ENCODE assay signal across 1 cellular context in the genomic region with DNA sequence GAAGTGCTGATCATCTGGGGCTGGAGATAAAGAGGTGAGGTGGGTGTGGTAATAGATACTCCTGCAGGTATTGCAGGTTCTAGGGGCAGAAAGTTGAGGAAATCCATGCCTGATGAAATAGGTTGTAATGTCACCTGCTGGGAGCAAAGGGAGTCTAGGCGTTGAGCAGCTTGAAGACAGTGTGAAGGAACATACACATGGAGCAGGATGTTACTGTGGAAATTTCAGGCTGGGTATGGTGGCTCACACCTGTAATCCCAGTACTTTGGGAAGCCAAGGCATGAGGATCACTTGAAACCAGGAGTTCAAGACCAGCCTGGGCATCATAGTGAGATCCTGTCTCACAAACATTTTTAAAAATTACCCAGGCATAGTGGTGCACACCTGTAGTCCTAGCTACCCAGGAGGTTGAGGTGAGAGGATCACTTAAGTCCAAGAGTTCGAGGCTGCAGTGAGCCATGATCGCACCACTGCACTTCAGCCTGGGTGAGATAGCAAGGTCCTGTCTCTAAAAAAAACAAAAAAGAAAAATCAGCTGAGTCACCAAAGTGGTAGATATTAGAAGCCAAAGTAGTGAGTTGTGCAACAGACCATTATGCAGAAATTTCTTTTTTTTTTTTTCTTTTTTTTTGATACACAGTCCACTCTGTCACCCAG.
TF ChIP-seq lines count a peak whose summit lies in the region.

No MANE protein-coding gene starts in this region.

TF ChIP-seq in K562, 482 proteins besides CTCF, POLR2A, EP300 and RAD21 (continues in another document):
- TF ChIP-seq TEAD4 (IDR thresholded peaks at IDR 0.05; ENCODE audit: low read length) (peak; percentile 37; the same call in 1 of the 2 replicates), TEAD4 (CRISPR knock-in tag; IDR thresholded peaks at IDR 0.05; ENCODE audit: borderline replicate concordance) (no peak), ZNF24 (IDR thresholded peaks at IDR 0.05) (0 out of 2 replicates have a peak, but pooled peaks have one; percentile 26), NFE2L1 (tag; IDR thresholded peaks at IDR 0.05; ENCODE audit: borderline replicate concordance, low read depth) (peak; percentile 71), SOX6 (IDR thresholded peaks at IDR 0.05) (peak; percentile 36), NFE2 (IDR thresholded peaks at IDR 0.05; ENCODE audit: low read depth) (peak; percentile 92), ETV1 (tag; conservative IDR thresholded peaks at IDR 0.05; ENCODE audit: low read depth) (peak; percentile 56), DPF2 (IDR thresholded peaks at IDR 0.05) (peak; percentile 67; the same call in 1 of the 2 replicates), MECOM (CRISPR knock-in tag; IDR thresholded peaks at IDR 0.05) (0 out of 2 replicates have a peak, but pooled peaks have one; percentile 26), ARID3B (CRISPR knock-in tag; IDR thresholded peaks at IDR 0.05; ENCODE audit: borderline replicate concordance) (no peak), DACH1 (IDR thresholded peaks at IDR 0.05; ENCODE audit: partially characterized antibody) (peak; percentile 28), CXXC5 (CRISPR knock-in tag; IDR thresholded peaks at IDR 0.05) (peak; percentile 41), ARID1B (IDR thresholded peaks at IDR 0.05) (peak; percentile 78), SMARCC2 (IDR thresholded peaks at IDR 0.05; ENCODE audit: low read depth) (peak; percentile 25; the same call in 1 of the 2 replicates), SMARCE1 (IDR thresholded peaks at IDR 0.05) (peak; percentile 59; the same call in 1 of the 2 replicates), HDAC3 (IDR thresholded peaks at IDR 0.05; ENCODE audit: borderline replicate concordance, partially characterized antibody) (no peak), ZNF830 (CRISPR knock-in tag; IDR thresholded peaks at IDR 0.05) (no peak), XRCC3 (IDR thresholded peaks at IDR 0.05) (no peak), CEBPB (tag; IDR thresholded peaks at IDR 0.05) (peak; percentile 96), ZNF668 (CRISPR knock-in tag; IDR thresholded peaks at IDR 0.05) (0 out of 2 replicates have a peak, but pooled peaks have one; percentile 25), CEBPG (CRISPR knock-in tag; IDR thresholded peaks at IDR 0.05) (peak; percentile 81), CEBPG (tag; conservative IDR thresholded peaks at IDR 0.05 in 1 of 2, IDR thresholded peaks at IDR 0.05 in 1 of 2) (peak; percentile 87 to 88), ZNF384 (IDR thresholded peaks at IDR 0.05; ENCODE audit: low read depth, low read length) (peak; percentile 90), CBFA2T2 (conservative IDR thresholded peaks at IDR 0.05) (0 out of 2 replicates have a peak, but pooled peaks have one; percentile 10), ARNT (IDR thresholded peaks at IDR 0.05) (peak in 1 of 2 experiments; percentile 17; a peak in 1 of 4 replicates), CBFA2T3 (IDR thresholded peaks at IDR 0.05) (peak; percentile 34), NFRKB (IDR thresholded peaks at IDR 0.05; ENCODE audit: low read depth) (0 out of 2 replicates have a peak, but pooled peaks have one; percentile 32), MYC (IDR thresholded peaks at IDR 0.05; ENCODE audit: low read depth, low read length) (0 out of 2 replicates have a peak, but pooled peaks have one; percentile 21), MYC (CRISPR knock-in tag; IDR thresholded peaks at IDR 0.05; ENCODE audit: borderline replicate concordance, low read depth) (no peak), C11orf30 (IDR thresholded peaks at IDR 0.05; ENCODE audit: low read depth) (peak; percentile 94), NBN (IDR thresholded peaks at IDR 0.05; ENCODE audit: low read depth) (0 out of 2 replicates have a peak, but pooled peaks have one; percentile 38), SLC30A9 (CRISPR knock-in tag; IDR thresholded peaks at IDR 0.05) (no peak), ZNF316 (IDR thresholded peaks at IDR 0.05) (peak; percentile 98), SMAD4 (CRISPR knock-in tag; conservative IDR thresholded peaks at IDR 0.05) (peak; percentile 46; the same call in 1 of the 2 replicates), ZEB2 (IDR thresholded peaks at IDR 0.05) (peak; percentile 99), ZNF175 (CRISPR knock-in tag; IDR thresholded peaks at IDR 0.05; ENCODE audit: low read depth) (peak; percentile 52; the same call in 1 of the 2 replicates), MAZ (CRISPR knock-in tag; conservative IDR thresholded peaks at IDR 0.05 in 1 of 2, IDR thresholded peaks at IDR 0.05 in 1 of 2) (0 out of 4 replicates have a peak, but pooled peaks of 1 of the 2 experiments have one; percentile 29), ATF7 (IDR thresholded peaks at IDR 0.05) (peak; percentile 50; the same call in 1 of the 2 replicates), SMARCA4 (IDR thresholded peaks at IDR 0.05) (peak; percentile 79; the same call in 1 of the 2 replicates), MAFK (IDR thresholded peaks at IDR 0.05; ENCODE audit: low read length) (peak; percentile 68), ZNF589 (CRISPR knock-in tag; IDR thresholded peaks at IDR 0.05; ENCODE audit: low read depth) (peak; percentile 80), TEAD1 (CRISPR knock-in tag; IDR thresholded peaks at IDR 0.05) (no peak), MTA1 (IDR thresholded peaks at IDR 0.05; ENCODE audit: borderline replicate concordance) (peak; percentile 58; the same call in 1 of the 2 replicates), ZNF766 (CRISPR knock-in tag; conservative IDR thresholded peaks at IDR 0.05) (0 out of 2 replicates have a peak, but pooled peaks have one; percentile 16), SMARCA5 (IDR thresholded peaks at IDR 0.05) (peak; percentile 70; the same call in 1 of the 2 replicates), EP400 (IDR thresholded peaks at IDR 0.05) (peak; percentile 40; the same call in 1 of the 2 replicates), HMG20A (CRISPR knock-in tag; conservative IDR thresholded peaks at IDR 0.05) (no peak), FOSL1 (tag; conservative IDR thresholded peaks at IDR 0.05) (peak; percentile 66), CREB3L1 (IDR thresholded peaks at IDR 0.05; ENCODE audit: borderline replicate concordance, low read depth) (0 out of 2 replicates have a peak, but pooled peaks have one; percentile 18), SAFB (IDR thresholded peaks at IDR 0.05; ENCODE audit: borderline replicate concordance, low read depth, low read length) (no peak), JUN (IDR thresholded peaks at IDR 0.05; ENCODE audit: borderline replicate concordance, low read depth, low read length) (0 out of 2 replicates have a peak, but pooled peaks have one; percentile 42), JUN (CRISPR knock-in tag; IDR thresholded peaks at IDR 0.05; ENCODE audit: borderline replicate concordance) (no peak), MCM5 (IDR thresholded peaks at IDR 0.05; ENCODE audit: low read depth) (no peak), DMBX1 (CRISPR knock-in tag; IDR thresholded peaks at IDR 0.05; ENCODE audit: borderline replicate concordance) (peak; percentile 48; the same call in 1 of the 2 replicates), TAL1 (IDR thresholded peaks at IDR 0.05) (peak; percentile 69), TAF7 (tag; IDR thresholded peaks at IDR 0.05) (no peak), JUND (IDR thresholded peaks at IDR 0.05; ENCODE audit: borderline replicate concordance, low read depth, low read length) (peak; percentile 32; the same call in 1 of the 2 replicates), JUND (tag; IDR thresholded peaks at IDR 0.05; ENCODE audit: borderline replicate concordance, low read depth, low read length) (no peak; the same call in 2 of the 3 replicates)
- TF ChIP-seq, protein P1, sequence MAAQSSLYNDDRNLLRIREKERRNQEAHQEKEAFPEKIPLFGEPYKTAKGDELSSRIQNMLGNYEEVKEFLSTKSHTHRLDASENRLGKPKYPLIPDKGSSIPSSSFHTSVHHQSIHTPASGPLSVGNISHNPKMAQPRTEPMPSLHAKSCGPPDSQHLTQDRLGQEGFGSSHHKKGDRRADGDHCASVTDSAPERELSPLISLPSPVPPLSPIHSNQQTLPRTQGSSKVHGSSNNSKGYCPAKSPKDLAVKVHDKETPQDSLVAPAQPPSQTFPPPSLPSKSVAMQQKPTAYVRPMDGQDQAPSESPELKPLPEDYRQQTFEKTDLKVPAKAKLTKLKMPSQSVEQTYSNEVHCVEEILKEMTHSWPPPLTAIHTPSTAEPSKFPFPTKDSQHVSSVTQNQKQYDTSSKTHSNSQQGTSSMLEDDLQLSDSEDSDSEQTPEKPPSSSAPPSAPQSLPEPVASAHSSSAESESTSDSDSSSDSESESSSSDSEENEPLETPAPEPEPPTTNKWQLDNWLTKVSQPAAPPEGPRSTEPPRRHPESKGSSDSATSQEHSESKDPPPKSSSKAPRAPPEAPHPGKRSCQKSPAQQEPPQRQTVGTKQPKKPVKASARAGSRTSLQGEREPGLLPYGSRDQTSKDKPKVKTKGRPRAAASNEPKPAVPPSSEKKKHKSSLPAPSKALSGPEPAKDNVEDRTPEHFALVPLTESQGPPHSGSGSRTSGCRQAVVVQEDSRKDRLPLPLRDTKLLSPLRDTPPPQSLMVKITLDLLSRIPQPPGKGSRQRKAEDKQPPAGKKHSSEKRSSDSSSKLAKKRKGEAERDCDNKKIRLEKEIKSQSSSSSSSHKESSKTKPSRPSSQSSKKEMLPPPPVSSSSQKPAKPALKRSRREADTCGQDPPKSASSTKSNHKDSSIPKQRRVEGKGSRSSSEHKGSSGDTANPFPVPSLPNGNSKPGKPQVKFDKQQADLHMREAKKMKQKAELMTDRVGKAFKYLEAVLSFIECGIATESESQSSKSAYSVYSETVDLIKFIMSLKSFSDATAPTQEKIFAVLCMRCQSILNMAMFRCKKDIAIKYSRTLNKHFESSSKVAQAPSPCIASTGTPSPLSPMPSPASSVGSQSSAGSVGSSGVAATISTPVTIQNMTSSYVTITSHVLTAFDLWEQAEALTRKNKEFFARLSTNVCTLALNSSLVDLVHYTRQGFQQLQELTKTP (IDR thresholded peaks at IDR 0.05; ENCODE audit: low read depth in 1 of 2, partially characterized antibody in 2 of 2): peak; percentile 30 to 43
- TF ChIP-seq, protein P2, sequence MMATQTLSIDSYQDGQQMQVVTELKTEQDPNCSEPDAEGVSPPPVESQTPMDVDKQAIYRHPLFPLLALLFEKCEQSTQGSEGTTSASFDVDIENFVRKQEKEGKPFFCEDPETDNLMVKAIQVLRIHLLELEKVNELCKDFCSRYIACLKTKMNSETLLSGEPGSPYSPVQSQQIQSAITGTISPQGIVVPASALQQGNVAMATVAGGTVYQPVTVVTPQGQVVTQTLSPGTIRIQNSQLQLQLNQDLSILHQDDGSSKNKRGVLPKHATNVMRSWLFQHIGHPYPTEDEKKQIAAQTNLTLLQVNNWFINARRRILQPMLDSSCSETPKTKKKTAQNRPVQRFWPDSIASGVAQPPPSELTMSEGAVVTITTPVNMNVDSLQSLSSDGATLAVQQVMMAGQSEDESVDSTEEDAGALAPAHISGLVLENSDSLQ (IDR thresholded peaks at IDR 0.05): 0 out of 2 replicates have a peak, but pooled peaks have one; percentile 13
- TF ChIP-seq, protein P3, sequence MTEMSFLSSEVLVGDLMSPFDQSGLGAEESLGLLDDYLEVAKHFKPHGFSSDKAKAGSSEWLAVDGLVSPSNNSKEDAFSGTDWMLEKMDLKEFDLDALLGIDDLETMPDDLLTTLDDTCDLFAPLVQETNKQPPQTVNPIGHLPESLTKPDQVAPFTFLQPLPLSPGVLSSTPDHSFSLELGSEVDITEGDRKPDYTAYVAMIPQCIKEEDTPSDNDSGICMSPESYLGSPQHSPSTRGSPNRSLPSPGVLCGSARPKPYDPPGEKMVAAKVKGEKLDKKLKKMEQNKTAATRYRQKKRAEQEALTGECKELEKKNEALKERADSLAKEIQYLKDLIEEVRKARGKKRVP (CRISPR knock-in tag; IDR thresholded peaks at IDR 0.05): peak; percentile 81
- TF ChIP-seq, protein P4, sequence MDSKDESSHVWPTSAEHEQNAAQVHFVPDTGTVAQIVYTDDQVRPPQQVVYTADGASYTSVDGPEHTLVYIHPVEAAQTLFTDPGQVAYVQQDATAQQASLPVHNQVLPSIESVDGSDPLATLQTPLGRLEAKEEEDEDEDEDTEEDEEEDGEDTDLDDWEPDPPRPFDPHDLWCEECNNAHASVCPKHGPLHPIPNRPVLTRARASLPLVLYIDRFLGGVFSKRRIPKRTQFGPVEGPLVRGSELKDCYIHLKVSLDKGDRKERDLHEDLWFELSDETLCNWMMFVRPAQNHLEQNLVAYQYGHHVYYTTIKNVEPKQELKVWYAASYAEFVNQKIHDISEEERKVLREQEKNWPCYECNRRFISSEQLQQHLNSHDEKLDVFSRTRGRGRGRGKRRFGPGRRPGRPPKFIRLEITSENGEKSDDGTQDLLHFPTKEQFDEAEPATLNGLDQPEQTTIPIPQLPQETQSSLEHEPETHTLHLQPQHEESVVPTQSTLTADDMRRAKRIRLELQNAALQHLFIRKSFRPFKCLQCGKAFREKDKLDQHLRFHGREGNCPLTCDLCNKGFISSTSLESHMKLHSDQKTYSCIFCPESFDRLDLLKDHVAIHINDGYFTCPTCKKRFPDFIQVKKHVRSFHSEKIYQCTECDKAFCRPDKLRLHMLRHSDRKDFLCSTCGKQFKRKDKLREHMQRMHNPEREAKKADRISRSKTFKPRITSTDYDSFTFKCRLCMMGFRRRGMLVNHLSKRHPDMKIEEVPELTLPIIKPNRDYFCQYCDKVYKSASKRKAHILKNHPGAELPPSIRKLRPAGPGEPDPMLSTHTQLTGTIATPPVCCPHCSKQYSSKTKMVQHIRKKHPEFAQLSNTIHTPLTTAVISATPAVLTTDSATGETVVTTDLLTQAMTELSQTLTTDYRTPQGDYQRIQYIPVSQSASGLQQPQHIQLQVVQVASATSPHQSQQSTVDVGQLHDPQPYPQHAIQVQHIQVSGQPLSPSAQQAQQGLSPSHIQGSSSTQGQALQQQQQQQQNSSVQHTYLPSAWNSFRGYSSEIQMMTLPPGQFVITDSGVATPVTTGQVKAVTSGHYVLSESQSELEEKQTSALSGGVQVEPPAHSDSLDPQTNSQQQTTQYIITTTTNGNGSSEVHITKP (IDR thresholded peaks at IDR 0.05; ENCODE audit: partially characterized antibody): peak; percentile 72
